Comparison of ENCODE assay signal across 1 cellular context in the genomic region with DNA sequence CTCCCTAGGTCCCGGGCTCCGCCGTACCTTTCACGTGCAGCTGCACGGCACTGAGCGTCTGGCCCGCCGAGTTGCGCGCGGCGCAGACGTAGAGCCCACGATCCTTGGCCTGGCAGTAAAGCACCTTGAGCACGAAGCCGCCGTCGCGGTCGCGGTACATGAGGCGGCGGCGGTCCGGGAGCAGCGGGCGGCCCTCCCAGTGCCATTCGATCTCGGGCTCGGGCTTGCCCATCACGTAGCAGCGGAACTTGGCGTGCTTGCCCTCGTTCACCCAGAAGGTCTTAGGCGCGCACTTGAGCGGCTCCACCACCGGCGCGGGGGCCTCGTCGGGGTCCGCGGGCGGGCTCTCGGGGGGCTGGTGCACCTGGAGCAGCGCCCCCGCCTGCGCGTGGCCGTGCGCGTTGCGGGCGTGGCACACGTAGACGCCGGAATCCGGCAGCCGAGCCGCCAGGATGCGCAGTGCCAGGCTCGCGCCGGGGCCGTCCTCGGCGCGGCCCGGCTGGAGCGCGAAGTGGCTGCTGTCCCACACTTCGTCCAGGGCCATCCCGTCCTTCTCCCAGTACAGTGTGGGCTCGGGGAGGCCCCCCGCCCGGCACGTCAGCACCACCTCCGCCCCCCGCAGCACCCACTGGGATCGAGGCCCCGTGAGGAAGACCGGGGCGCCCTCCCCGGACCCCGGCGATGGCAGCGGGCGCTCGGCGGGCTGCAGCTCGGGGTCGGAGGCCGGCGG.
A peak's percentile ranks its signal among the peaks of the same experiment; 100 is the strongest.
TF ChIP-seq lines count a peak whose summit lies in the region.

No MANE protein-coding gene starts in this region.

TF ChIP-seq in HepG2, 621 proteins besides CTCF, POLR2A, EP300 and RAD21 (continued from another document and continues in another):
- TF ChIP-seq, protein P1, sequence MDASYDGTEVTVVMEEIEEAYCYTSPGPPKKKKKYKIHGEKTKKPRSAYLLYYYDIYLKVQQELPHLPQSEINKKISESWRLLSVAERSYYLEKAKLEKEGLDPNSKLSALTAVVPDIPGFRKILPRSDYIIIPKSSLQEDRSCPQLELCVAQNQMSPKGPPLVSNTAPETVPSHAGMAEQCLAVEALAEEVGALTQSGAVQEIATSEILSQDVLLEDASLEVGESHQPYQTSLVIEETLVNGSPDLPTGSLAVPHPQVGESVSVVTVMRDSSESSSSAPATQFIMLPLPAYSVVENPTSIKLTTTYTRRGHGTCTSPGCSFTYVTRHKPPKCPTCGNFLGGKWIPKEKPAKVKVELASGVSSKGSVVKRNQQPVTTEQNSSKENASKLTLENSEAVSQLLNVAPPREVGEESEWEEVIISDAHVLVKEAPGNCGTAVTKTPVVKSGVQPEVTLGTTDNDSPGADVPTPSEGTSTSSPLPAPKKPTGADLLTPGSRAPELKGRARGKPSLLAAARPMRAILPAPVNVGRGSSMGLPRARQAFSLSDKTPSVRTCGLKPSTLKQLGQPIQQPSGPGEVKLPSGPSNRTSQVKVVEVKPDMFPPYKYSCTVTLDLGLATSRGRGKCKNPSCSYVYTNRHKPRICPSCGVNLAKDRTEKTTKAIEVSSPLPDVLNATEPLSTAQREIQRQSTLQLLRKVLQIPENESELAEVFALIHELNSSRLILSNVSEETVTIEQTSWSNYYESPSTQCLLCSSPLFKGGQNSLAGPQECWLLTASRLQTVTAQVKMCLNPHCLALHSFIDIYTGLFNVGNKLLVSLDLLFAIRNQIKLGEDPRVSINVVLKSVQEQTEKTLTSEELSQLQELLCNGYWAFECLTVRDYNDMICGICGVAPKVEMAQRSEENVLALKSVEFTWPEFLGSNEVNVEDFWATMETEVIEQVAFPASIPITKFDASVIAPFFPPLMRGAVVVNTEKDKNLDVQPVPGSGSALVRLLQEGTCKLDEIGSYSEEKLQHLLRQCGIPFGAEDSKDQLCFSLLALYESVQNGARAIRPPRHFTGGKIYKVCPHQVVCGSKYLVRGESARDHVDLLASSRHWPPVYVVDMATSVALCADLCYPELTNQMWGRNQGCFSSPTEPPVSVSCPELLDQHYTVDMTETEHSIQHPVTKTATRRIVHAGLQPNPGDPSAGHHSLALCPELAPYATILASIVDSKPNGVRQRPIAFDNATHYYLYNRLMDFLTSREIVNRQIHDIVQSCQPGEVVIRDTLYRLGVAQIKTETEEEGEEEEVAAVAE (CRISPR knock-in tag; IDR thresholded peaks at IDR 0.05; ENCODE audit: borderline replicate concordance) = no peak
- TF ChIP-seq MXI1 (IDR thresholded peaks at IDR 0.05; ENCODE audit: borderline replicate concordance, low read depth, low read length) (peak; percentile 27; the same call in 1 of the 3 replicates), ZNF484 (CRISPR knock-in tag; IDR thresholded peaks at IDR 0.05; ENCODE audit: borderline replicate concordance, low read depth) (no peak), SIX4 (CRISPR knock-in tag; IDR thresholded peaks at IDR 0.05) (peak; percentile 8; the same call in 1 of the 2 replicates), ELF3 (CRISPR knock-in tag; IDR thresholded peaks at IDR 0.05) (0 out of 2 replicates have a peak, but pooled peaks have one; percentile 20), SETDB1 (CRISPR knock-in tag; IDR thresholded peaks at IDR 0.05; ENCODE audit: borderline replicate concordance) (no peak), YEATS2 (CRISPR knock-in tag; IDR thresholded peaks at IDR 0.05; ENCODE audit: borderline replicate concordance) (0 out of 2 replicates have a peak, but pooled peaks have one; percentile 31), AKAP8 (CRISPR knock-in tag; IDR thresholded peaks at IDR 0.05) (peak; percentile 83), TAF15 (IDR thresholded peaks at IDR 0.05; ENCODE audit: low read depth, low read length, poor library complexity, severe bottlenecking) (no peak), LCORL (IDR thresholded peaks at IDR 0.05) (no peak), LCORL (CRISPR knock-in tag; IDR thresholded peaks at IDR 0.05) (no peak; the same call in 1 of the 2 replicates), SMARCE1 (IDR thresholded peaks at IDR 0.05; ENCODE audit: borderline replicate concordance) (no peak), ZNF138 (CRISPR knock-in tag; IDR thresholded peaks at IDR 0.05; ENCODE audit: low read depth) (peak; percentile 86; the same call in 1 of the 2 replicates), RBM39 (IDR thresholded peaks at IDR 0.05; ENCODE audit: low read depth, low read length, poor library complexity, severe bottlenecking) (no peak), ZBTB1 (CRISPR knock-in tag; IDR thresholded peaks at IDR 0.05; ENCODE audit: borderline replicate concordance) (no peak), ZNF770 (CRISPR knock-in tag; IDR thresholded peaks at IDR 0.05) (no peak), ZNF558 (CRISPR knock-in tag; IDR thresholded peaks at IDR 0.05; ENCODE audit: borderline replicate concordance) (no peak; the same call in 1 of the 2 replicates), KDM6A (CRISPR knock-in tag; IDR thresholded peaks at IDR 0.05; ENCODE audit: low read depth) (no peak), GATA4 (IDR thresholded peaks at IDR 0.05; ENCODE audit: borderline replicate concordance, low read depth) (no peak), TOPORS (CRISPR knock-in tag; IDR thresholded peaks at IDR 0.05) (no peak; the same call in 1 of the 2 replicates), ZMAT3 (CRISPR knock-in tag; conservative IDR thresholded peaks at IDR 0.05) (no peak; the same call in 1 of the 2 replicates), ZNF607 (CRISPR knock-in tag; IDR thresholded peaks at IDR 0.05; ENCODE audit: borderline replicate concordance) (peak; percentile 53; the same call in 1 of the 2 replicates), NFYB (CRISPR knock-in tag; IDR thresholded peaks at IDR 0.05) (no peak), NRL (CRISPR knock-in tag; IDR thresholded peaks at IDR 0.05; ENCODE audit: borderline replicate concordance) (peak; percentile 74; the same call in 1 of the 2 replicates), ZNF879 (CRISPR knock-in tag; IDR thresholded peaks at IDR 0.05) (no peak), SIX1 (CRISPR knock-in tag; IDR thresholded peaks at IDR 0.05; ENCODE audit: borderline replicate concordance) (no peak), HOXA9 (CRISPR knock-in tag; IDR thresholded peaks at IDR 0.05; ENCODE audit: borderline replicate concordance) (no peak), ZNF567 (CRISPR knock-in tag; IDR thresholded peaks at IDR 0.05; ENCODE audit: borderline replicate concordance) (no peak), ZFP90 (CRISPR knock-in tag; IDR thresholded peaks at IDR 0.05; ENCODE audit: borderline replicate concordance) (no peak), ZNF512 (CRISPR knock-in tag; IDR thresholded peaks at IDR 0.05) (peak; percentile 36; the same call in 1 of the 2 replicates), ZSCAN20 (CRISPR knock-in tag; IDR thresholded peaks at IDR 0.05; ENCODE audit: borderline replicate concordance) (no peak), ZNF124 (CRISPR knock-in tag; IDR thresholded peaks at IDR 0.05) (no peak), SRSF1 (optimal IDR thresholded peaks at IDR 0.05; ENCODE audit: low read depth, low read length) (no peak), CBFB (CRISPR knock-in tag; IDR thresholded peaks at IDR 0.05) (0 out of 2 replicates have a peak, but pooled peaks have one; percentile 3), CENPBD1 (CRISPR knock-in tag; IDR thresholded peaks at IDR 0.05; ENCODE audit: borderline replicate concordance, low read depth) (no peak), ZNF569 (CRISPR knock-in tag; IDR thresholded peaks at IDR 0.05; ENCODE audit: borderline replicate concordance) (no peak; the same call in 1 of the 2 replicates), ZNF543 (CRISPR knock-in tag; IDR thresholded peaks at IDR 0.05) (no peak), ZBTB14 (CRISPR knock-in tag; IDR thresholded peaks at IDR 0.05) (peak; percentile 78; the same call in 1 of the 2 replicates), DNMT1 (CRISPR knock-in tag; IDR thresholded peaks at IDR 0.05) (no peak; the same call in none of the 2 replicates), ZNF678 (CRISPR knock-in tag; IDR thresholded peaks at IDR 0.05) (no peak), YEATS4 (CRISPR knock-in tag; IDR thresholded peaks at IDR 0.05; ENCODE audit: borderline replicate concordance) (peak; percentile 55; the same call in 1 of the 2 replicates), NR2C2 (CRISPR knock-in tag; IDR thresholded peaks at IDR 0.05; ENCODE audit: borderline replicate concordance) (no peak), ZNF720 (CRISPR knock-in tag; IDR thresholded peaks at IDR 0.05) (no peak), FOXC1 (CRISPR knock-in tag; IDR thresholded peaks at IDR 0.05; ENCODE audit: borderline replicate concordance) (no peak), ATF1 (CRISPR knock-in tag; IDR thresholded peaks at IDR 0.05) (no peak)
- TF ChIP-seq, protein P2, sequence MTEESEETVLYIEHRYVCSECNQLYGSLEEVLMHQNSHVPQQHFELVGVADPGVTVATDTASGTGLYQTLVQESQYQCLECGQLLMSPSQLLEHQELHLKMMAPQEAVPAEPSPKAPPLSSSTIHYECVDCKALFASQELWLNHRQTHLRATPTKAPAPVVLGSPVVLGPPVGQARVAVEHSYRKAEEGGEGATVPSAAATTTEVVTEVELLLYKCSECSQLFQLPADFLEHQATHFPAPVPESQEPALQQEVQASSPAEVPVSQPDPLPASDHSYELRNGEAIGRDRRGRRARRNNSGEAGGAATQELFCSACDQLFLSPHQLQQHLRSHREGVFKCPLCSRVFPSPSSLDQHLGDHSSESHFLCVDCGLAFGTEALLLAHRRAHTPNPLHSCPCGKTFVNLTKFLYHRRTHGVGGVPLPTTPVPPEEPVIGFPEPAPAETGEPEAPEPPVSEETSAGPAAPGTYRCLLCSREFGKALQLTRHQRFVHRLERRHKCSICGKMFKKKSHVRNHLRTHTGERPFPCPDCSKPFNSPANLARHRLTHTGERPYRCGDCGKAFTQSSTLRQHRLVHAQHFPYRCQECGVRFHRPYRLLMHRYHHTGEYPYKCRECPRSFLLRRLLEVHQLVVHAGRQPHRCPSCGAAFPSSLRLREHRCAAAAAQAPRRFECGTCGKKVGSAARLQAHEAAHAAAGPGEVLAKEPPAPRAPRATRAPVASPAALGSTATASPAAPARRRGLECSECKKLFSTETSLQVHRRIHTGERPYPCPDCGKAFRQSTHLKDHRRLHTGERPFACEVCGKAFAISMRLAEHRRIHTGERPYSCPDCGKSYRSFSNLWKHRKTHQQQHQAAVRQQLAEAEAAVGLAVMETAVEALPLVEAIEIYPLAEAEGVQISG (CRISPR knock-in tag; IDR thresholded peaks at IDR 0.05) = no peak; the same call in none of the 2 replicates
- TF ChIP-seq, protein P3, sequence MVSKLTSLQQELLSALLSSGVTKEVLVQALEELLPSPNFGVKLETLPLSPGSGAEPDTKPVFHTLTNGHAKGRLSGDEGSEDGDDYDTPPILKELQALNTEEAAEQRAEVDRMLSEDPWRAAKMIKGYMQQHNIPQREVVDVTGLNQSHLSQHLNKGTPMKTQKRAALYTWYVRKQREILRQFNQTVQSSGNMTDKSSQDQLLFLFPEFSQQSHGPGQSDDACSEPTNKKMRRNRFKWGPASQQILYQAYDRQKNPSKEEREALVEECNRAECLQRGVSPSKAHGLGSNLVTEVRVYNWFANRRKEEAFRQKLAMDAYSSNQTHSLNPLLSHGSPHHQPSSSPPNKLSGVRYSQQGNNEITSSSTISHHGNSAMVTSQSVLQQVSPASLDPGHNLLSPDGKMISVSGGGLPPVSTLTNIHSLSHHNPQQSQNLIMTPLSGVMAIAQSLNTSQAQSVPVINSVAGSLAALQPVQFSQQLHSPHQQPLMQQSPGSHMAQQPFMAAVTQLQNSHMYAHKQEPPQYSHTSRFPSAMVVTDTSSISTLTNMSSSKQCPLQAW (CRISPR knock-in tag; IDR thresholded peaks at IDR 0.05) = no peak
